ENCODE assay signal across 9 cellular contexts in the genomic region with DNA sequence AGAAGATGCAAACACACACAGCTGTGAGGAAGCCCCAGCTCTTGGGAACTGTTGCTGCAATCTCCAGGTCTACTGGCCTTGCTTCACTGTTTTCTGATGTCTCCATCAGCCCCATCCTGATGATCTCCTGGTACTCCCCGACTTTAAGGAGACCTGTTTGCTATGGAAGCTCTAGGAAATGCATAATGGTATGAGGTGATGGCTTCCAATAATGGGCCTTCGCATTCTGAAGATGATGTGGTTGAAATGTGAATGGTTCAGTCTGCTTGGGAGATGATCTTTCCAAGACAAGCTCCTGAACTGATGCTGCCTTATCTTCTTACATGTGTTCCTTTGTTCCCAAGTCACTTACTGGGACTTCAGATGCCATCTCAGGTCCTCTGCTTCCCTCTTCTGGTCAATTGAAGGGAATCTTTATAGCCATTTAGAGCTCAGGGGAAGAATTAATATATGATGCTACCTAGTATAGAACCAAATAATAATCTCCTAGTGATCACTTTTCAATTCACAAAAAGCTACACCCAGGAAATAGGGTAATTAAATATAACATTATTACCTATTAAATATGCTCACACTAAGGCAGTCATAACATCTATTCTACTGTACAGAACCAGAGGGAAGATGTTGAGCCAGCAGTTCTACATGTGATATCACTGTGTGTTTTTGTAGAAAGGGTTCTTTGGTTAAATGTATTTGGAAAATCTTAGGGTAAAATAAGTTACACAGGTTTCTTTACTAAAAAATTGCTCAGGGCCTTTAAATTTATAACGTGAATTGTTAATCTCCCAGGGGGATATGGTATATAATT.
A peak's percentile ranks its signal among the peaks of the same experiment; 100 is the strongest.
DNase-seq lines count a peak whose midpoint lies in the region; ATAC-seq and TF ChIP-seq lines count a peak whose summit lies in the region.
"Had no signal": no experiment of that assay in that cellular context is flagged by ENCODE, and none has a peak within 500 bp of the region (broad histone marks: within the 10 kb centered on the region; RNA-seq: fewer than 3 reads in every experiment).

No MANE protein-coding gene starts in this region.

- H3F3A ChIP-seq in neural progenitor cell (ENCODE audit: low read depth): no peaks in the 10 kb centered on the region

- no peak overlapping the region for H3K9ac ChIP-seq in neural progenitor cell

- H3K27me3 ChIP-seq in esophagus muscularis mucosa: no peaks in the 10 kb centered on the region
- H3K27me3 ChIP-seq in neural progenitor cell: no peaks in the 10 kb centered on the region

- H3K36me3 ChIP-seq in esophagus muscularis mucosa (no peaks in the 10 kb centered on the region), neural progenitor cell (no peaks in the 10 kb centered on the region)

- peak; percentile 25 to 41 (median 33) for TF ChIP-seq CTCF in esophagus muscularis mucosa (IDR thresholded peaks at IDR 0.05)
- peak; percentile 84 for TF ChIP-seq CTCF in neural progenitor cell (IDR thresholded peaks at IDR 0.05)

- no peak for TF ChIP-seq EP300 in esophagus muscularis mucosa (IDR thresholded peaks at IDR 0.05)

- H3K4me1 Mint-ChIP-seq in neural progenitor cell: peaks cover 3% of the 10 kb centered on the region
- H3K4me1 Mint-ChIP-seq: memory B cell had no signal

- no peaks in the 10 kb centered on the region for H3K36me3 Mint-ChIP-seq in neural progenitor cell
- H3K36me3 Mint-ChIP-seq: memory B cell had no signal

- H3K4me3 Mint-ChIP-seq in neural progenitor cell: no peak overlapping the region
- H3K4me3 Mint-ChIP-seq: memory B cell had no signal

- H3K9me3 ChIP-seq in esophagus muscularis mucosa: no peaks in the 10 kb centered on the region
- H3K9me3 ChIP-seq in neural progenitor cell (ENCODE audit: low read depth): no peaks in the 10 kb centered on the region

- H3K27ac Mint-ChIP-seq in neural progenitor cell: no peak overlapping the region
- H3K27ac Mint-ChIP-seq: memory B cell had no signal

- H3K27ac ChIP-seq in esophagus muscularis mucosa (replicated peaks in 1 of 4): no peak overlapping the region
- no peak overlapping the region for H3K27ac ChIP-seq in neural progenitor cell

- H3K4me1 ChIP-seq in esophagus muscularis mucosa: no peaks in the 10 kb centered on the region
- no peaks in the 10 kb centered on the region for H3K4me1 ChIP-seq in neural progenitor cell

- WGBS in esophagus muscularis mucosa: 77% methylated on average over 3 of the region's 3 CpGs

- DNase-seq in DMS 273 treated with DMSO at 0.1 percent for 48 hours (lab: John Stamatoyannopoulos, UW) (peak; percentile 47), LHCN-M2 (ENCODE audit: low read depth) (peak; percentile 60), RKO (ENCODE audit: low spot score) (peak; percentile 76), esophagus muscularis mucosa (ENCODE audit: extremely low spot score) (no peak), neural progenitor cell (ENCODE audit: low spot score) (peak; percentile 75)
- DNase-seq in stimulated activated CD4-positive, alpha-beta T cell treated with anti-CD3 and anti-CD28 coated beads, Interleukin-1b, Interleukin-23, amount 100 ng/mL, for 48 hours: no peak

- H3K4me2 ChIP-seq in neural progenitor cell: no peak overlapping the region

- H3K27me3 Mint-ChIP-seq in neural progenitor cell (ENCODE audit: insufficient read depth, low read depth): no peaks in the 10 kb centered on the region
- H3K27me3 Mint-ChIP-seq: memory B cell had no signal

- peak overlapping the region; percentile 93 for H2AFZ ChIP-seq in neural progenitor cell (replicated peaks)

- no peak for ATAC-seq in HG02623 (IDR thresholded peaks at IDR 0.05; ENCODE audit: unreplicated experiment)
- ATAC-seq in HG03442 (IDR thresholded peaks at IDR 0.05; ENCODE audit: unreplicated experiment): no peak

- H3K4me3 ChIP-seq in esophagus muscularis mucosa: no peak overlapping the region
- no peak overlapping the region for H3K4me3 ChIP-seq in neural progenitor cell

- no peaks in the 10 kb centered on the region for H3K79me2 ChIP-seq in neural progenitor cell (ENCODE audit: low read depth)

- no peak for TF ChIP-seq POLR2A in esophagus muscularis mucosa (IDR thresholded peaks at IDR 0.05; ENCODE audit: low read depth)

- H3K9me3 Mint-ChIP-seq in neural progenitor cell: no peaks in the 10 kb centered on the region

- intact Hi-C loops in esophagus muscularis mucosa (cut with DNase I): loop anchor here (10.0 kb wide), 1 partner anchor 220 kb away; the partner anchor contains the start of gene TTF2

- no peaks in the 10 kb centered on the region for H4K20me1 ChIP-seq in neural progenitor cell (ENCODE audit: low read depth)

Comparison
In these comparisons a context has a peak if more than half of its experiments do, and no peak if none do; other contexts are left out.
1. DNase-seq: peak in DMS 273 treated with DMSO at 0.1 percent for 48 hours (single experiment), LHCN-M2 (single experiment), RKO (single experiment) and neural progenitor cell (single experiment); none in esophagus muscularis mucosa (single experiment) and stimulated activated CD4-positive, alpha-beta T cell treated with anti-CD3 and anti-CD28 coated beads, Interleukin-1b, Interleukin-23, amount 100 ng/mL, for 48 hours (single experiment).